Comparison of ENCODE assay signal across 2 cellular contexts in genomic region chr20:36153754-36154695, GRCh38.
TF ChIP-seq lines count a peak whose summit lies in the region.

No MANE protein-coding gene starts in this region.

TF ChIP-seq in IMR-90, 13 proteins besides CTCF, POLR2A, EP300 and RAD21:
- TF ChIP-seq MAZ (IDR thresholded peaks at IDR 0.05; ENCODE audit: borderline replicate concordance, low read depth, low read length) (peak; percentile 68), MXI1 (IDR thresholded peaks at IDR 0.05; ENCODE audit: borderline replicate concordance, low read depth, low read length) (no peak), BHLHE40 (IDR thresholded peaks at IDR 0.05; ENCODE audit: low read depth, low read length) (peak; percentile 18; the same call in 1 of the 2 replicates), MAFK (IDR thresholded peaks at IDR 0.05; ENCODE audit: low read depth, low read length) (no peak), NFE2L2 (IDR thresholded peaks at IDR 0.05; ENCODE audit: low read depth, low read length) (no peak), CHD1 (IDR thresholded peaks at IDR 0.05; ENCODE audit: low read depth, low read length) (no peak), FOS (IDR thresholded peaks at IDR 0.05; ENCODE audit: low read depth, low read length) (peak; percentile 52; the same call in 1 of the 2 replicates)

TF ChIP-seq in SK-N-SH, 30 proteins besides CTCF, POLR2A, EP300 and RAD21:
- TF ChIP-seq, protein P1, sequence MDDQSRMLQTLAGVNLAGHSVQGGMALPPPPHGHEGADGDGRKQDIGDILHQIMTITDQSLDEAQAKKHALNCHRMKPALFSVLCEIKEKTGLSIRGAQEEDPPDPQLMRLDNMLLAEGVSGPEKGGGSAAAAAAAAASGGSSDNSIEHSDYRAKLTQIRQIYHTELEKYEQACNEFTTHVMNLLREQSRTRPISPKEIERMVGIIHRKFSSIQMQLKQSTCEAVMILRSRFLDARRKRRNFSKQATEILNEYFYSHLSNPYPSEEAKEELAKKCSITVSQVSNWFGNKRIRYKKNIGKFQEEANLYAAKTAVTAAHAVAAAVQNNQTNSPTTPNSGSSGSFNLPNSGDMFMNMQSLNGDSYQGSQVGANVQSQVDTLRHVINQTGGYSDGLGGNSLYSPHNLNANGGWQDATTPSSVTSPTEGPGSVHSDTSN (IDR thresholded peaks at IDR 0.05), result 0 out of 2 replicates have a peak, but pooled peaks have one; percentile 3
- no peak for TF ChIP-seq MEF2A (IDR thresholded peaks at IDR 0.05; ENCODE audit: borderline replicate concordance, low read depth)
- peak; percentile 38; the same call in 1 of the 2 replicates for TF ChIP-seq FOSL2 (IDR thresholded peaks at IDR 0.05; ENCODE audit: borderline replicate concordance, low read depth)
- peak; percentile 53 for TF ChIP-seq NRF1 (IDR thresholded peaks at IDR 0.05; ENCODE audit: low read depth, low read length)
